ENCODE assay signal across 18 cellular contexts in genomic region chr2:217787160-217787877, GRCh38.
DNase-seq lines count a peak whose midpoint lies in the region; ATAC-seq, FAIRE-seq and TF ChIP-seq lines count a peak whose summit lies in the region.
"Had no signal": no experiment of that assay in that cellular context is flagged by ENCODE, and none has a peak within 500 bp of the region (broad histone marks: within the 10 kb centered on the region; RNA-seq: fewer than 3 reads in every experiment).

No MANE protein-coding gene starts in this region.

- POLR2A ChIA-PET in HepG2 (lab: Yijun Ruan, JAX): no interaction called here

- H3K4me3 ChIP-seq in HepG2 (replicated peaks in 1 of 3; ENCODE audit: insufficient read depth in 1 of 3, low read depth in 2 of 3, low read length in 3 of 3) (no peak overlapping the region; a peak in 1 of 6 replicates), right lobe of liver (no peak overlapping the region)
- H3K4me3 ChIP-seq: GM23338 had no signal

- no peak overlapping the region; the same call in 1 of the 2 replicates for H3K4me2 ChIP-seq in HepG2 (ENCODE audit: low read depth, low read length)
- H3K4me2 ChIP-seq: GM23338 had no signal

- intact Hi-C loops in Right ventricle myocardium inferior (cut with DNase I): loop anchor here (2.0 kb wide), 1 partner anchor 247 kb away; no protein-coding TSS in a partner anchor
- intact Hi-C loops in cardiac septum (cut with DNase I): loop anchor here (5.0 kb wide), 1 partner anchor 160 kb away; no protein-coding TSS in a partner anchor
- intact Hi-C loops in HepG2 (cut with micrococcal nuclease; ENCODE audit: unreplicated experiment): loop anchor here (5.0 kb wide), 1 partner anchor 115 kb away; no protein-coding TSS in a partner anchor
- intact Hi-C loops in right lobe of liver (cut with DNase I): loop anchor here (5.0 kb wide), 1 partner anchor 205 kb away; no protein-coding TSS in a partner anchor
- intact Hi-C loops in posterior vena cava (cut with DNase I): loop anchor here (5.0 kb wide), 3 partner anchors 100 to 245 kb away; no protein-coding TSS in a partner anchor

- TF ChIP-seq POLR2A in HepG2 (IDR thresholded peaks at IDR 0.05; ENCODE audit: insufficient read depth in 1 of 2, low read depth in 2 of 2, low read length in 2 of 2): no peak
- no peak for TF ChIP-seq POLR2A in right lobe of liver (IDR thresholded peaks at IDR 0.05)

- CTCF ChIA-PET in HepG2 (lab: Yijun Ruan, JAX; ENCODE audit: low intra/inter-chr PET ratio, low total read pairs): interaction anchor here (3.2 to 6.4 kb wide), 4 partner anchors 99 to 247 kb away, joined by 21 to 106 read pairs (median 44); no protein-coding TSS in a partner anchor

- H3K9ac ChIP-seq in HepG2 (ENCODE audit: insufficient read depth, low read depth, low read length): no peak overlapping the region

- H3K27ac ChIP-seq in HepG2 (ENCODE audit: extremely low read length, insufficient read depth, low read length) (no peak overlapping the region), right lobe of liver (no peak overlapping the region)

- no peaks in the 10 kb centered on the region; the same call in 1 of the 2 replicates for H4K20me1 ChIP-seq in HepG2 (ENCODE audit: insufficient read depth, low read length)

- H3K27me3 ChIP-seq in HepG2 (ENCODE audit: control insufficient read depth in 1 of 2, insufficient read depth in 2 of 2, low read length in 2 of 2) (no peaks in the 10 kb centered on the region), right lobe of liver (no peaks in the 10 kb centered on the region)

- H3K9me3 ChIP-seq in HepG2 (ENCODE audit: low read length) (peaks cover 7% of the 10 kb centered on the region; the same call in 1 of the 2 replicates), right lobe of liver (no peaks in the 10 kb centered on the region)

- H3K4me1 ChIP-seq in HepG2 (ENCODE audit: insufficient read depth, low read length) (peaks cover 59% of the 10 kb centered on the region), right lobe of liver (no peaks in the 10 kb centered on the region)

- FAIRE-seq in HepG2 (lab: Jason Lieb, UNC): no peak
- FAIRE-seq: GM12891, GM18507 had no signal

- no peak for ATAC-seq in Right ventricle myocardium inferior
- no peak for ATAC-seq in HepG2
- no peak for ATAC-seq in right lobe of liver
- no peak for ATAC-seq in HG03442 (IDR thresholded peaks at IDR 0.05; ENCODE audit: unreplicated experiment)
- ATAC-seq: GM23338, HCT116 had no signal

- H3K36me3 ChIP-seq in HepG2 (replicated peaks in 1 of 2; ENCODE audit: control insufficient read depth in 1 of 2, insufficient read depth in 2 of 2, low read length in 2 of 2) (no peaks in the 10 kb centered on the region), right lobe of liver (peaks cover 0 to 8% (median 0%) of the 10 kb centered on the region in 4 donors)

- no TSS peak for BruUV-seq in HepG2 (replicated peaks; lab: Mats Ljungman, UMichigan)

- TF ChIP-seq CTCF in HepG2 (CRISPR knock-in tag; IDR thresholded peaks at IDR 0.05): no peak
- no peak for TF ChIP-seq CTCF in right lobe of liver (IDR thresholded peaks at IDR 0.05)

- peak; percentile 62 for DNase-seq in Right ventricle myocardium inferior (ENCODE audit: missing footprints)
- DNase-seq in cardiac septum (ENCODE audit: low spot score): no peak
- no peak for DNase-seq in HepG2 (ENCODE audit: low spot score)
- DNase-seq in right lobe of liver: no peak
- peak; percentile 80 for DNase-seq in posterior vena cava (ENCODE audit: low spot score)
- DNase-seq: C1 segment of cervical spinal cord; Calu3; CD4-positive, alpha-beta memory T cell; COR-L47; DMS53; DMS79 treated with DMSO at 0.1 percent for 48 hours; GF-D8; H9 had no signal

- in situ Hi-C loops in HepG2 (cut with HindIII; ENCODE audit: extremely low pct_ligation_motif_present, low pct_unique_long_range_greater_than_20kb): loop anchor here (5.0 kb wide), 1 partner anchor 245 kb away; no protein-coding TSS in a partner anchor

- no peak for TF ChIP-seq EP300 in HepG2 (IDR thresholded peaks at IDR 0.05; ENCODE audit: low read depth in 2 of 2, low read length in 2 of 2)
- no peak for TF ChIP-seq EP300 in HepG2 (CRISPR knock-in tag; IDR thresholded peaks at IDR 0.05; ENCODE audit: borderline replicate concordance)

- 80% methylated on average over 23 of the region's 37 CpGs for WGBS in HepG2 (ENCODE audit: low lambda C conversion rate)
- no CpG with 5 or more reads among the region's 37 CpGs for WGBS in right lobe of liver (ENCODE audit: insufficient coverage, low coverage, low lambda C conversion rate, missing lambda C conversion rate)

- no peak overlapping the region for H2AFZ ChIP-seq in HepG2 (ENCODE audit: low read length)
- H2AFZ ChIP-seq: GM23338 had no signal

- no peak for TF ChIP-seq RAD21 in HepG2 (CRISPR knock-in tag; IDR thresholded peaks at IDR 0.05)

- H3K79me2 ChIP-seq in HepG2 (ENCODE audit: insufficient read depth, low read length): no peaks in the 10 kb centered on the region

TF ChIP-seq in HepG2, 621 proteins besides CTCF, POLR2A, EP300 and RAD21 (continues in another document):
- TF ChIP-seq MAFG (CRISPR knock-in tag; IDR thresholded peaks at IDR 0.05): no peak
- no peak for TF ChIP-seq ZNF34 (CRISPR knock-in tag; IDR thresholded peaks at IDR 0.05; ENCODE audit: borderline replicate concordance)
- TF ChIP-seq SCMH1 (CRISPR knock-in tag; IDR thresholded peaks at IDR 0.05; ENCODE audit: borderline replicate concordance): no peak
- peak; percentile 100 for TF ChIP-seq ZNF850 (CRISPR knock-in tag; conservative IDR thresholded peaks at IDR 0.05)
- no peak for TF ChIP-seq NR3C1 (CRISPR knock-in tag; IDR thresholded peaks at IDR 0.05)
- 0 out of 2 replicates have a peak, but pooled peaks have one; percentile 17 for TF ChIP-seq AHDC1 (CRISPR knock-in tag; IDR thresholded peaks at IDR 0.05; ENCODE audit: borderline replicate concordance)
- 0 out of 2 replicates have a peak, but pooled peaks have one; percentile 25 for TF ChIP-seq KDM5B (CRISPR knock-in tag; IDR thresholded peaks at IDR 0.05; ENCODE audit: borderline replicate concordance)
- TF ChIP-seq THRA (CRISPR knock-in tag; IDR thresholded peaks at IDR 0.05; ENCODE audit: borderline replicate concordance): no peak
- TF ChIP-seq, protein P1, sequence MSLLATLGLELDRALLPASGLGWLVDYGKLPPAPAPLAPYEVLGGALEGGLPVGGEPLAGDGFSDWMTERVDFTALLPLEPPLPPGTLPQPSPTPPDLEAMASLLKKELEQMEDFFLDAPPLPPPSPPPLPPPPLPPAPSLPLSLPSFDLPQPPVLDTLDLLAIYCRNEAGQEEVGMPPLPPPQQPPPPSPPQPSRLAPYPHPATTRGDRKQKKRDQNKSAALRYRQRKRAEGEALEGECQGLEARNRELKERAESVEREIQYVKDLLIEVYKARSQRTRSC (CRISPR knock-in tag; IDR thresholded peaks at IDR 0.05; ENCODE audit: low read depth): no peak
- TF ChIP-seq, protein P2, sequence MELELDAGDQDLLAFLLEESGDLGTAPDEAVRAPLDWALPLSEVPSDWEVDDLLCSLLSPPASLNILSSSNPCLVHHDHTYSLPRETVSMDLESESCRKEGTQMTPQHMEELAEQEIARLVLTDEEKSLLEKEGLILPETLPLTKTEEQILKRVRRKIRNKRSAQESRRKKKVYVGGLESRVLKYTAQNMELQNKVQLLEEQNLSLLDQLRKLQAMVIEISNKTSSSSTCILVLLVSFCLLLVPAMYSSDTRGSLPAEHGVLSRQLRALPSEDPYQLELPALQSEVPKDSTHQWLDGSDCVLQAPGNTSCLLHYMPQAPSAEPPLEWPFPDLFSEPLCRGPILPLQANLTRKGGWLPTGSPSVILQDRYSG (CRISPR knock-in tag; IDR thresholded peaks at IDR 0.05): no peak

Comparison
In these comparisons a context has a peak if more than half of its experiments do, and no peak if none do; other contexts are left out.
1. DNase-seq: peak in Right ventricle myocardium inferior (single experiment) and posterior vena cava (single experiment); none in cardiac septum (single experiment), HepG2 (single experiment) and right lobe of liver (0 of 3).